In the genomic region with DNA sequence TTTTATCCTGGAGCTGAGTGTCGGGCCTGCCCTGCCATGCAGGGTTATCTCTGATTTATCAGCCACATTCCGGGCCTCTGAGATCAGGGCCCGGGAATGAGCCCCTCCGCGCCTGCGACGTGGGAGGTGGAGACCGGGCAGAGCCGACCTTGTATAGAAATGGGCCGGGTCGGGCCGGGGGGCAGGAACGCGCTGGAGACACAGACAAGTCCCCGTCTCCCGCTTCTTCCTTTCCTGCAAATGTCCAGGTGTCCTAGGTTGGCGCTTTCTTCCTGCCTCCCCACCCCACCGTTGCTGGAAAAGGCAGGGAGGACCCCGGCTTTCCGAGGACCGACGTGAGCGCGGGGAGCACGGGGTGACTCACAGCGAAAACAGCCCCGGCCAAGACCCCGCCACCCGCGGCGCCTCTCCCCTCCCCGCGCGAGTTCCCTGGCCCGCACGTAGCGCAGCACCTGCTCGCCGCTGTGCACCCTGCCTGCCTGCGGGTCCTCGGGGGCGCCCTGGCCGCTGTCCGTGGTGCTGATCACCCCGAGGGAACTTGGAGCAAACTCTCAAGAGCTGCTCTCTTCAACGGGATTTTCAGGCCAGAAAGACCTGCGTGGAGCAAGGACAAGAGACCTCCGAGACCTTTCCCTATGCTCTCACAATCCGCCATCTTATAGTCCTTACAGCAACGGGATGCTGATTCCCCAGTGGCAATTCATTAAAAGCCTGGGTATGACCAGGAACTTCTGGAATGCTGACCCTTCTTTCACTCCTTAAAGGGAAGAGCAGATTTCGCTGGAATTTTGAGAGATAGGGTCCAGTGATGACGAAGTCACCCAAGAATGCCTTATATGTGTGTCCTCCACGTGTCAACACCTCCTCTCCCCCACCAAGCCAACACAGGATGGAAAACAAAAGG, we compare ENCODE assay signal across 9 cellular contexts. TPM values are rescaled to one million over a fixed set of nuclear protein-coding genes. Genes with fewer than 3 reads are reported as not detected.
A peak's percentile ranks its signal among the peaks of the same experiment; 100 is the strongest.
DNase-seq lines count a peak whose midpoint lies in the region; ATAC-seq lines count a peak whose summit lies in the region.
"Had no signal": no experiment of that assay in that cellular context is flagged by ENCODE, and none has a peak within 500 bp of the region (broad histone marks: within the 10 kb centered on the region; RNA-seq: fewer than 3 reads in every experiment).

No MANE protein-coding gene starts in this region.

- peaks cover 0 to 5% (median 2%) of the 10 kb centered on the region in 4 donors for H3K4me1 Mint-ChIP-seq in CD4-positive, alpha-beta memory T cell
- peaks cover 0 to 6% of the 10 kb centered on the region in 2 donors for H3K4me1 Mint-ChIP-seq in stimulated activated naive B cell treated with anti-CD40 and anti-IgM and Interleukin-4, amounts not matched to agents 10 μg/mL and 1 μg/mL and 100 μg/mL, for 72 hours

- H2AFZ ChIP-seq in Karpas-422 (ENCODE audit: low read length), result no peak overlapping the region

- peak overlapping the region in 1 of 7 donors; percentile 22 for H3K27ac Mint-ChIP-seq in CD4-positive, alpha-beta memory T cell
- no peak overlapping the region for H3K27ac Mint-ChIP-seq in stimulated activated naive B cell treated with anti-CD40 and anti-IgM and Interleukin-4, amounts not matched to agents 10 μg/mL and 1 μg/mL and 100 μg/mL, for 72 hours

- H3K4me2 ChIP-seq in Karpas-422 (ENCODE audit: low read depth, low read length, poor library complexity, severe bottlenecking), result no peak overlapping the region

- H4K20me1 ChIP-seq in Karpas-422 (ENCODE audit: insufficient read depth, low read depth, low read length), result no peaks in the 10 kb centered on the region; the same call in 1 of the 2 replicates

- peaks cover 41 to 45% of the 10 kb centered on the region in 2 donors for H3K27me3 Mint-ChIP-seq in CD4-positive, alpha-beta memory T cell
- peaks cover 42 to 58% of the 10 kb centered on the region in 2 donors for H3K27me3 Mint-ChIP-seq in stimulated activated naive B cell treated with anti-CD40 and anti-IgM and Interleukin-4, amounts not matched to agents 10 μg/mL and 1 μg/mL and 100 μg/mL, for 72 hours

- CTCF ChIA-PET in CD4-positive, alpha-beta memory T cell (lab: Charles Lee; ENCODE audit: partially characterized antibody), result no interaction called here

- H3K4me3 Mint-ChIP-seq in CD4-positive, alpha-beta memory T cell, result no peak overlapping the region
- no peak overlapping the region for H3K4me3 Mint-ChIP-seq in stimulated activated naive B cell treated with anti-CD40 and anti-IgM and Interleukin-4, amounts not matched to agents 10 μg/mL and 1 μg/mL and 100 μg/mL, for 72 hours

- ATAC-seq in stimulated activated naive B cell treated with anti-CD40 and anti-IgM and Interleukin-4, amounts not matched to agents 10 μg/mL and 1 μg/mL and 100 μg/mL, for 72 hours (replicated peaks), result peak; percentile 67 to 81
- ATAC-seq in GM18519 (IDR thresholded peaks at IDR 0.05; ENCODE audit: low FRiP score, unreplicated experiment), result no peak

- no peak overlapping the region for H3K4me3 ChIP-seq in CD4-positive, alpha-beta memory T cell (ENCODE audit: low read length in 2 of 2)
- H3K4me3 ChIP-seq in Karpas-422 (ENCODE audit: low read length), result no peak overlapping the region
- no peak overlapping the region for H3K4me3 ChIP-seq in effector memory CD4-positive, alpha-beta T cell (ENCODE audit: insufficient read depth, low read depth, low read length, poor library complexity, severe bottlenecking)

- H3K9me3 Mint-ChIP-seq in CD4-positive, alpha-beta memory T cell, result peaks cover 0 to 9% (median 2%) of the 10 kb centered on the region in 8 donors
- H3K9me3 Mint-ChIP-seq in stimulated activated naive B cell treated with anti-CD40 and anti-IgM and Interleukin-4, amounts not matched to agents 10 μg/mL and 1 μg/mL and 100 μg/mL, for 72 hours, result no peaks in the 10 kb centered on the region

- no peaks in the 10 kb centered on the region for H3K9me3 ChIP-seq in CD4-positive, alpha-beta memory T cell (ENCODE audit: control insufficient read depth in 1 of 2, low read length in 2 of 2)
- H3K9me3 ChIP-seq in Karpas-422 (ENCODE audit: low read length), result no peaks in the 10 kb centered on the region
- no peaks in the 10 kb centered on the region for H3K9me3 ChIP-seq in effector memory CD4-positive, alpha-beta T cell (ENCODE audit: control insufficient read depth, low read length)

- H3K9me2 ChIP-seq in Karpas-422 (replicated peaks; ENCODE audit: insufficient read depth, low read length), result no peaks in the 10 kb centered on the region

- H3K4me1 ChIP-seq in CD4-positive, alpha-beta memory T cell (ENCODE audit: insufficient read depth, low read length), result no peaks in the 10 kb centered on the region
- no peaks in the 10 kb centered on the region for H3K4me1 ChIP-seq in Karpas-422 (ENCODE audit: low read length)
- no peaks in the 10 kb centered on the region for H3K4me1 ChIP-seq in effector memory CD4-positive, alpha-beta T cell (ENCODE audit: control insufficient read depth, insufficient read depth, low read length, poor library complexity, severe bottlenecking)

- H3K79me2 ChIP-seq in Karpas-422 (ENCODE audit: low read length), result no peaks in the 10 kb centered on the region

- POLR2A ChIA-PET in CD4-positive, alpha-beta memory T cell (lab: Charles Lee; ENCODE audit: partially characterized antibody), result no interaction called here

- intact Hi-C loops in CD4-positive, alpha-beta memory T cell (cut with micrococcal nuclease), result no loop called here

- peak; percentile 58 to 77 (median 62) for DNase-seq in CD4-positive, alpha-beta memory T cell
- DNase-seq in Karpas-422, result peak; percentile 89
- peak; percentile 81 for DNase-seq in activated CD4-positive, alpha-beta T cell treated with anti-CD3 and anti-CD28 coated beads for 48 hours
- peak; percentile 12 to 34 (median 30) for DNase-seq in effector memory CD4-positive, alpha-beta T cell
- peak; percentile 62 for DNase-seq in mucosa of gallbladder (ENCODE audit: low spot score)
- peak; percentile 33 for DNase-seq in stimulated activated naive B cell treated with anti-CD40 and anti-IgM and Interleukin-4, amounts not matched to agents 10 μg/mL and 1 μg/mL and 100 μg/mL, for 72 hours
- no peak for DNase-seq in NCI-H1436 (lab: John Stamatoyannopoulos, UW)

- H3K36me3 Mint-ChIP-seq in CD4-positive, alpha-beta memory T cell, result no peaks in the 10 kb centered on the region
- H3K36me3 Mint-ChIP-seq in stimulated activated naive B cell treated with anti-CD40 and anti-IgM and Interleukin-4, amounts not matched to agents 10 μg/mL and 1 μg/mL and 100 μg/mL, for 72 hours, result no peaks in the 10 kb centered on the region

- no peak overlapping the region for H3K27ac ChIP-seq in CD4-positive, alpha-beta memory T cell (ENCODE audit: low read depth, low read length)
- H3K27ac ChIP-seq in Karpas-422 (ENCODE audit: low read length), result no peak overlapping the region
- no peak overlapping the region for H3K27ac ChIP-seq in effector memory CD4-positive, alpha-beta T cell (ENCODE audit: insufficient read depth, low read length, poor library complexity, severe bottlenecking)

- H3K27me3 ChIP-seq in CD4-positive, alpha-beta memory T cell (ENCODE audit: insufficient read depth, low read length), result peaks cover 24% of the 10 kb centered on the region
- no peaks in the 10 kb centered on the region for H3K27me3 ChIP-seq in Karpas-422 (ENCODE audit: low read length)
- peaks cover 30% of the 10 kb centered on the region for H3K27me3 ChIP-seq in effector memory CD4-positive, alpha-beta T cell (replicated peaks; ENCODE audit: control insufficient read depth, insufficient read depth, low read length, poor library complexity, severe bottlenecking)

- H3K36me3 ChIP-seq in CD4-positive, alpha-beta memory T cell (ENCODE audit: insufficient read depth, low read length), result no peaks in the 10 kb centered on the region
- H3K36me3 ChIP-seq in Karpas-422 (ENCODE audit: insufficient read depth, low read length), result no peaks in the 10 kb centered on the region
- H3K36me3 ChIP-seq in effector memory CD4-positive, alpha-beta T cell (ENCODE audit: control insufficient read depth, insufficient read depth, low read length), result no peaks in the 10 kb centered on the region

- no peak overlapping the region for H3K9ac ChIP-seq in Karpas-422 (ENCODE audit: low read length)

RNA-seq across cellular contexts. Expression of a gene that starts 0.5 kb away (rescaled TPM):
- not detected for total RNA-seq in CD4-positive, alpha-beta memory T cell
- not detected for polyA plus RNA-seq in CD4-positive, alpha-beta memory T cell
- total RNA-seq in Karpas-422 (2014; rRNA removed; shearing (Covaris generic); ENCODE audit: low replicate concordance), result not detected in 2 replicates
- not detected for total RNA-seq in mucosa of gallbladder
- total RNA-seq: temporal lobe had no signal

RNA-seq across cellular contexts. Expression of a gene that starts 11.6 kb away (rescaled TPM):
- total RNA-seq in CD4-positive, alpha-beta memory T cell, result not detected
- not detected for polyA plus RNA-seq in CD4-positive, alpha-beta memory T cell
- total RNA-seq in Karpas-422 (2014; rRNA removed; shearing (Covaris generic); ENCODE audit: low replicate concordance), result not detected in 2 replicates
- total RNA-seq in mucosa of gallbladder, result not detected

RNA-seq across cellular contexts. Expression of a gene that starts 53.2 kb away (rescaled TPM):
- total RNA-seq in CD4-positive, alpha-beta memory T cell, result 10 to 100 TPM; 20.8 to 20.9 TPM
- polyA plus RNA-seq in CD4-positive, alpha-beta memory T cell, result 1 to 10 TPM; 1.4 to 2.6 TPM
- total RNA-seq in Karpas-422 (2014; rRNA removed; shearing (Covaris generic); ENCODE audit: low replicate concordance), result 20.0 and 22.0 TPM in 2 replicates
- total RNA-seq in mucosa of gallbladder, result 27.1 TPM

RNA-seq across cellular contexts. Expression of a gene that starts 53.5 kb away (rescaled TPM):
- total RNA-seq in CD4-positive, alpha-beta memory T cell, result 10 to 100 TPM; 52.7 to 54.2 TPM
- polyA plus RNA-seq in CD4-positive, alpha-beta memory T cell, result 1 to 10 TPM; 2.3 to 6.9 TPM
- 32.5 and 57.0 TPM in 2 replicates for total RNA-seq in Karpas-422 (2014; rRNA removed; shearing (Covaris generic); ENCODE audit: low replicate concordance)
- 47.2 TPM for total RNA-seq in mucosa of gallbladder
